ENCODE assay signal across 12 cellular contexts in the genomic region with DNA sequence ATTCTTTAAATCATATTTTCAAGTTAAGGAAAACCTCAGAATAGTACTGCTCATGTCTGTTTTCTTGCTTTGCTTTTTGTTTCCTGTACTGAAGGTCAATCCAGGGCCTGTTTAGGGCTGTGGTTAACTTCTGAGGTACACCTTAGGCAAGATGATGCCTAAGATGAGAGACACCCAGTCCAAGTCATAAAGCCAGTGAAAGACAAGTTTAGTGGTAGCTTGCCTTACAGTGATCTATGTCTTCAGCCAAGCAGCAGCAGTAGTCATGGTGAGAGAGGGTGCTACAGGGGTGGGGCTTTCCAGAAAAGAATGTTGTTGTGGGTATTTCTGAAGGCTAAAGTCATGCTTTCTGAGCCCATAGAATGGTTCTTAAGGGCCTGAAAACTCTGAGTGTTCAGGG.
DNase-seq lines count a peak whose midpoint lies in the region; ATAC-seq and TF ChIP-seq lines count a peak whose summit lies in the region.
"Had no signal": no experiment of that assay in that cellular context is flagged by ENCODE, and none has a peak within 500 bp of the region (broad histone marks: within the 10 kb centered on the region; RNA-seq: fewer than 3 reads in every experiment).

No MANE protein-coding gene starts in this region.

- no peaks in the 10 kb centered on the region for H3K36me3 Mint-ChIP-seq in activated naive CD8-positive, alpha-beta T cell treated with anti-CD3 and anti-CD28 coated beads, Interleukin-2, amount 50 U/mL, for 24 hours (ENCODE audit: low read depth)

- ATAC-seq in GM19397 (IDR thresholded peaks at IDR 0.05; ENCODE audit: unreplicated experiment) (peak; percentile 82), HG03159 (IDR thresholded peaks at IDR 0.05; ENCODE audit: unreplicated experiment) (peak; percentile 82)
- ATAC-seq in activated naive CD8-positive, alpha-beta T cell treated with anti-CD3 and anti-CD28 coated beads, Interleukin-2, amount 50 U/mL, for 24 hours: peak; percentile 93
- ATAC-seq: Panc1 had no signal

- no peak overlapping the region for H3K4me3 ChIP-seq in foreskin fibroblast (ENCODE audit: low read depth in 1 of 2, low read length in 2 of 2)
- H3K4me3 ChIP-seq: HAP-1 had no signal

- H3K9me3 Mint-ChIP-seq in activated naive CD8-positive, alpha-beta T cell treated with anti-CD3 and anti-CD28 coated beads, Interleukin-2, amount 50 U/mL, for 24 hours: no peaks in the 10 kb centered on the region
- H3K9me3 Mint-ChIP-seq: dendritic cell treated with granulocyte-macrophage colony-stimulating factor and Interleukin-4, amounts not matched to agents 40 ng/mL and 50 ng/mL, for 4 days had no signal

- H3K27me3 Mint-ChIP-seq in activated naive CD8-positive, alpha-beta T cell treated with anti-CD3 and anti-CD28 coated beads, Interleukin-2, amount 50 U/mL, for 24 hours: no peaks in the 10 kb centered on the region
- H3K27me3 Mint-ChIP-seq: dendritic cell treated with granulocyte-macrophage colony-stimulating factor and Interleukin-4, amounts not matched to agents 40 ng/mL and 50 ng/mL, for 4 days had no signal

- DNase-seq in GM13976 (ENCODE audit: low spot score) (peak; percentile 12), NCI-H128 (lab: John Stamatoyannopoulos, UW; ENCODE audit: unreplicated experiment) (no peak), foreskin fibroblast (no peak), SKM-1 (lab: John Stamatoyannopoulos, UW; ENCODE audit: unreplicated experiment) (no peak), middle frontal gyrus (ENCODE audit: extremely low spot score, low spot score) (no peak)
- DNase-seq in activated naive CD8-positive, alpha-beta T cell treated with anti-CD3 and anti-CD28 coated beads, Interleukin-2, amount 50 U/mL, for 24 hours: peak; percentile 3
- DNase-seq: DMS53 had no signal

- no peak for TF ChIP-seq CTCF in GM13976 (IDR thresholded peaks at IDR 0.05; ENCODE audit: borderline replicate concordance, control extremely low read depth, extremely low read depth, insufficient read depth, missing control alignments)
- TF ChIP-seq CTCF in foreskin fibroblast (IDR thresholded peaks at IDR 0.05; ENCODE audit: low read depth, low read length): no peak

- H3K4me3 Mint-ChIP-seq in activated naive CD8-positive, alpha-beta T cell treated with anti-CD3 and anti-CD28 coated beads, Interleukin-2, amount 50 U/mL, for 24 hours: no peak overlapping the region
- H3K4me3 Mint-ChIP-seq: dendritic cell treated with granulocyte-macrophage colony-stimulating factor and Interleukin-4, amounts not matched to agents 40 ng/mL and 50 ng/mL, for 4 days had no signal

- H3K4me1 Mint-ChIP-seq in activated naive CD8-positive, alpha-beta T cell treated with anti-CD3 and anti-CD28 coated beads, Interleukin-2, amount 50 U/mL, for 24 hours: peaks cover 30% of the 10 kb centered on the region

- in situ Hi-C loops in GM13976 (cut with MboI; ENCODE audit: low sequenced_read_pairs, unreplicated experiment): loop anchor here (25.0 kb wide), 1 partner anchor 279 kb away; no protein-coding TSS in a partner anchor

- H3K27ac Mint-ChIP-seq in activated naive CD8-positive, alpha-beta T cell treated with anti-CD3 and anti-CD28 coated beads, Interleukin-2, amount 50 U/mL, for 24 hours: no peak overlapping the region
- H3K27ac Mint-ChIP-seq: dendritic cell treated with granulocyte-macrophage colony-stimulating factor and Interleukin-4, amounts not matched to agents 40 ng/mL and 50 ng/mL, for 4 days had no signal

Comparison
In these comparisons a context has a peak if more than half of its experiments do, and no peak if none do; other contexts are left out.
1. DNase-seq: peak in GM13976 (single experiment) and activated naive CD8-positive, alpha-beta T cell treated with anti-CD3 and anti-CD28 coated beads, Interleukin-2, amount 50 U/mL, for 24 hours (single experiment); none in NCI-H128 (single experiment), foreskin fibroblast (0 of 2), SKM-1 (single experiment) and middle frontal gyrus (single experiment).
2. Peak in every context shown above with its lines, with median percentiles within 50 percentile points of each other: ATAC-seq.